In genomic region chr16:87387942-87388817, GRCh38 we compare ENCODE assay signal across 1 cellular context.
A peak's percentile ranks its signal among the peaks of the same experiment; 100 is the strongest.
TF ChIP-seq lines count a peak whose summit lies in the region.

No MANE protein-coding gene starts in this region.

TF ChIP-seq in H1, 55 proteins besides CTCF, POLR2A, EP300 and RAD21 (continued from another document):
- TF ChIP-seq GTF2F1 (IDR thresholded peaks at IDR 0.05; ENCODE audit: borderline replicate concordance, low read depth, low read length): no peak
- TF ChIP-seq SP2 (IDR thresholded peaks at IDR 0.05; ENCODE audit: low read length): peak; percentile 69
- TF ChIP-seq CEBPB (IDR thresholded peaks at IDR 0.05; ENCODE audit: low read depth, low read length): peak; percentile 100
- peak; percentile 29; the same call in 1 of the 2 replicates for TF ChIP-seq POLR2AphosphoS5 (IDR thresholded peaks at IDR 0.05; ENCODE audit: low read depth, low read length)
- peak; percentile 88 for TF ChIP-seq CHD2 (IDR thresholded peaks at IDR 0.05; ENCODE audit: low read length)
- peak; percentile 25 for TF ChIP-seq ASH2L (IDR thresholded peaks at IDR 0.05; ENCODE audit: low read length)
- TF ChIP-seq GABPA (IDR thresholded peaks at IDR 0.05; ENCODE audit: borderline replicate concordance, insufficient read depth, low read length): no peak
- TF ChIP-seq POU5F1 (IDR thresholded peaks at IDR 0.05; ENCODE audit: low read depth, low read length): no peak
- no peak for TF ChIP-seq KDM5A (IDR thresholded peaks at IDR 0.05; ENCODE audit: low read length)
- no peak for TF ChIP-seq PHF8 (conservative IDR thresholded peaks at IDR 0.05; ENCODE audit: low read depth, low read length)
- peak; percentile 52; the same call in 1 of the 2 replicates for TF ChIP-seq TBP (IDR thresholded peaks at IDR 0.05; ENCODE audit: low read depth, low read length)
- no peak for TF ChIP-seq SIRT6 (IDR thresholded peaks at IDR 0.05; ENCODE audit: low read length)
- TF ChIP-seq USF2 (IDR thresholded peaks at IDR 0.05; ENCODE audit: low read length): peak; percentile 61; the same call in 1 of the 2 replicates
- TF ChIP-seq RBBP5 (IDR thresholded peaks at IDR 0.05; ENCODE audit: borderline replicate concordance, low read depth, low read length): 0 out of 2 replicates have a peak, but pooled peaks have one; percentile 21
- no peak for TF ChIP-seq HDAC2 (IDR thresholded peaks at IDR 0.05; ENCODE audit: borderline replicate concordance in 1 of 2, low read depth in 2 of 2, low read length in 2 of 2)
- TF ChIP-seq SRF (IDR thresholded peaks at IDR 0.05; ENCODE audit: low read depth, low read length): no peak
